In the genomic region with DNA sequence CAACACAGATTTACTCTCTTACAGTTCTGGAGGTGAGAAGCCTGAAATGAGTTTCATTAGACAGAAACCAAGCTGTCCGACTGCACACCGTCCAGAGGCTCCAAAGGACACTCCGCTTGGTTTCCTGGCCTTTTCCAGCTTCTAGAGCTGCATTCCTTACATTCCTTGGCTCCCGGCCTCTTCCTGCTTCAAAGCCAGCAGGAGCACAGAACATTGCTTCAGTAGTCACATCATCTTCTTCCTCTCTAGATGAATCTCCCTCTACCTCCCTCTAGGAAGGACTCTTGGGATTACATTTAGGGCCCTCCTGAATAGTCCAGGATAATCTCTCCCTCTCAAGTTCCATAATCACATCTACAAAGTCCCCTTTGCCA, we compare ENCODE assay signal across 1 cellular context.
TF ChIP-seq lines count a peak whose summit lies in the region.

No MANE protein-coding gene starts in this region.

TF ChIP-seq in IMR-90, 13 proteins besides CTCF, POLR2A, EP300 and RAD21 (continued from another document):
- TF ChIP-seq, protein P1, sequence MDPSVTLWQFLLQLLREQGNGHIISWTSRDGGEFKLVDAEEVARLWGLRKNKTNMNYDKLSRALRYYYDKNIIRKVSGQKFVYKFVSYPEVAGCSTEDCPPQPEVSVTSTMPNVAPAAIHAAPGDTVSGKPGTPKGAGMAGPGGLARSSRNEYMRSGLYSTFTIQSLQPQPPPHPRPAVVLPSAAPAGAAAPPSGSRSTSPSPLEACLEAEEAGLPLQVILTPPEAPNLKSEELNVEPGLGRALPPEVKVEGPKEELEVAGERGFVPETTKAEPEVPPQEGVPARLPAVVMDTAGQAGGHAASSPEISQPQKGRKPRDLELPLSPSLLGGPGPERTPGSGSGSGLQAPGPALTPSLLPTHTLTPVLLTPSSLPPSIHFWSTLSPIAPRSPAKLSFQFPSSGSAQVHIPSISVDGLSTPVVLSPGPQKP (IDR thresholded peaks at IDR 0.05; ENCODE audit: borderline replicate concordance, low read depth, low read length) = no peak
